28 cellular contexts compared by ENCODE assay signal in the genomic region with DNA sequence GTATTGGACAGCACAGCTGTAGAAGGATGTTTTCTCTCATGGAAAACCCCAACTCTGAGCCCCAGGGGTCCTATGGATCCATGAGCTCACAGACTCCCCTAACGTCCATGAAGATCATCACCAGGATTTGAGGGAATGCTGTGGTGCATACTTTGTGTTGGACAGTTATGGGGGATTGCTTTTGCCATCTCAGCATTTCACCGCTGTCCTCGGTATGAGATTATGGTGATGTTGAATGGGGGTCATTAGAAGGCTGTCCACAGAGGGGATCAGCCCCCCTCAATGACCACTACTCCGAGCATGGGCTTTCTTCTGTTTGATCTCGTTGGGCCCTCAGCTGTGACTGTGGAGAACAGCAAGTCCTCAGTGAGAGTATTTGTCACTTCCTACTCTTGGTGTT.
"Had no signal": no experiment of that assay in that cellular context is flagged by ENCODE, and none has a peak within 500 bp of the region (broad histone marks: within the 10 kb centered on the region; RNA-seq: fewer than 3 reads in every experiment).

No MANE protein-coding gene starts in this region.

- H3K36me3 ChIP-seq: esophagus squamous epithelium, gastroesophageal sphincter had no signal

- ATAC-seq: activated naive CD4-positive, alpha-beta T cell treated with anti-CD3 and anti-CD28 coated beads, Interleukin-2, amount 50 U/mL, for 72 hours; activated T-cell treated with anti-CD3 and anti-CD28 coated beads, Interleukin-2, amount 50 U/mL, for 72 hours; body of pancreas; gastroesophageal sphincter; WTC11 had no signal

- H3K4me1 ChIP-seq: body of pancreas had no signal

- FAIRE-seq: colon, endometrium, endothelial cell of umbilical vein, TTC549 had no signal

- H3K27me3 ChIP-seq: body of pancreas, esophagus squamous epithelium, gastroesophageal sphincter, heart right ventricle had no signal

- H3K4me3 ChIP-seq: body of pancreas, esophagus squamous epithelium, gastroesophageal sphincter, heart right ventricle had no signal

- H3K9me3 ChIP-seq: body of pancreas, esophagus squamous epithelium, gastroesophageal sphincter, heart right ventricle had no signal

- H3K27ac ChIP-seq: body of pancreas, epithelial cell of prostate, esophagus squamous epithelium, gastroesophageal sphincter had no signal

- DNase-seq: activated CD4-positive, alpha-beta memory T cell treated with anti-CD3 and anti-CD28 coated beads, Interleukin-2, amount 10 ng/mL, durations not matched to agents 7 days and 5 days; activated CD4-positive, alpha-beta T cell treated with anti-CD3 and anti-CD28 coated beads for 1 hour; activated CD4-positive, alpha-beta T cell treated with anti-CD3 and anti-CD28 coated beads for 4 hours; activated CD4-positive, alpha-beta T cell treated with anti-CD3 and anti-CD28 coated beads, Interleukin-2, amount 10 ng/mL, durations not matched to agents 7 days and 5 days; activated CD4-positive, alpha-beta T cell treated with anti-CD3 and anti-CD28 coated beads, Interleukin-2, amount 50 U/mL, for 4 hours; activated CD8-positive, alpha-beta memory T cell treated with anti-CD3 and anti-CD28 coated beads, Interleukin-2, amount 50 U/mL, for 48 hours; activated gamma-delta T cell; activated naive CD4-positive, alpha-beta T cell; activated naive CD4-positive, alpha-beta T cell treated with anti-CD3 and anti-CD28 coated beads, Interleukin-2, amount 10 ng/mL, durations not matched to agents 7 days and 5 days; activated T-cell treated with anti-CD3 and anti-CD28 coated beads for 4 hours; activated T-cell treated with anti-CD3 and anti-CD28 coated beads, Interleukin-2, amount 50 U/mL, for 24 hours; activated T-cell treated with anti-CD3 and anti-CD28 coated beads, Interleukin-2, amount 50 U/mL, for 72 hours; amniotic stem cell; anterior cingulate cortex; body of pancreas; caudate nucleus; effector CD8-positive, alpha-beta T cell; esophagus squamous epithelium; heart right ventricle; T-helper 2 cell had no signal
